In genomic region chr1:196317535-196318522, GRCh38 we compare ENCODE assay signal across 8 cellular contexts.
DNase-seq lines count a peak whose midpoint lies in the region; ATAC-seq, FAIRE-seq and TF ChIP-seq lines count a peak whose summit lies in the region.

No MANE protein-coding gene starts in this region.

- WGBS in SK-N-SH (ENCODE audit: low lambda C conversion rate), result 65% methylated on average over 8 of the region's 8 CpGs
- WGBS in psoas muscle, 3 donors, result 81 to 86% (median 83%) methylated on average over 8 of the region's 8 CpGs

- no peaks in the 10 kb centered on the region for H3K27me3 Mint-ChIP-seq in glutamatergic neuron (ENCODE audit: unreplicated experiment)
- H3K27me3 Mint-ChIP-seq in CD4-positive, alpha-beta memory T cell, result no peaks in the 10 kb centered on the region

- H3K4me1 Mint-ChIP-seq in glutamatergic neuron (ENCODE audit: low read depth, unreplicated experiment), result no peaks in the 10 kb centered on the region
- no peaks in the 10 kb centered on the region for H3K4me1 Mint-ChIP-seq in CD4-positive, alpha-beta memory T cell

- H2AFZ ChIP-seq in KMS-11 (ENCODE audit: low read depth), result no peak overlapping the region
- H2AFZ ChIP-seq in SK-N-SH (ENCODE audit: low read depth), result no peak overlapping the region

- no peaks in the 10 kb centered on the region for H3K9me2 ChIP-seq in SK-N-SH

- no peaks in the 10 kb centered on the region for H3K27me3 ChIP-seq in KMS-11 (ENCODE audit: insufficient read depth, low read depth)
- no peaks in the 10 kb centered on the region for H3K27me3 ChIP-seq in SK-N-SH (ENCODE audit: insufficient read depth)
- H3K27me3 ChIP-seq in psoas muscle (ENCODE audit: insufficient read depth in 3 of 3, low read length in 2 of 3), result no peaks in the 10 kb centered on the region
- no peaks in the 10 kb centered on the region for H3K27me3 ChIP-seq in CD4-positive, alpha-beta memory T cell (ENCODE audit: insufficient read depth, low read length)

- no peak for FAIRE-seq in urothelium cell line (lab: Jason Lieb, UNC)

- no peaks in the 10 kb centered on the region for H3K36me3 ChIP-seq in KMS-11 (ENCODE audit: insufficient read depth)
- peaks cover 0 to 2% of the 10 kb centered on the region in 2 experiments for H3K36me3 ChIP-seq in SK-N-SH (replicated peaks in 1 of 2; ENCODE audit: control insufficient read depth in 1 of 2, insufficient read depth in 2 of 2, low read length in 1 of 2)
- H3K36me3 ChIP-seq in psoas muscle (ENCODE audit: insufficient read depth in 1 of 2, low read depth in 1 of 2), result no peaks in the 10 kb centered on the region
- no peaks in the 10 kb centered on the region for H3K36me3 ChIP-seq in CD4-positive, alpha-beta memory T cell (ENCODE audit: insufficient read depth, low read length)

- no peaks in the 10 kb centered on the region for H3K9me3 Mint-ChIP-seq in glutamatergic neuron (ENCODE audit: unreplicated experiment)
- no peaks in the 10 kb centered on the region for H3K9me3 Mint-ChIP-seq in CD4-positive, alpha-beta memory T cell

- CTCF ChIA-PET in SK-N-SH (lab: Yijun Ruan, JAX), result interaction anchor here (0.6 to 4.9 kb wide), 14 partner anchors 9 to 420 kb away, joined by 3 to 35 read pairs (median 4); no protein-coding TSS in a partner anchor
- CTCF ChIA-PET in CD4-positive, alpha-beta memory T cell (lab: Charles Lee; ENCODE audit: partially characterized antibody), result no interaction called here

- no peak overlapping the region for H3K27ac Mint-ChIP-seq in glutamatergic neuron (ENCODE audit: unreplicated experiment)
- H3K27ac Mint-ChIP-seq in CD4-positive, alpha-beta memory T cell, result no peak overlapping the region

- H3K9ac ChIP-seq in KMS-11 (no peak overlapping the region), SK-N-SH (no peak overlapping the region)

- H3K79me2 ChIP-seq in KMS-11 (ENCODE audit: insufficient read depth, low read depth) (no peaks in the 10 kb centered on the region), SK-N-SH (ENCODE audit: insufficient read depth) (no peaks in the 10 kb centered on the region)

- TF ChIP-seq CTCF in KMS-11 (conservative IDR thresholded peaks at IDR 0.05; ENCODE audit: low read depth, low read length) (peak; percentile 67), SK-N-SH (IDR thresholded peaks at IDR 0.05) (peak; percentile 81), glutamatergic neuron (IDR thresholded peaks at IDR 0.05; ENCODE audit: partially characterized antibody, unreplicated experiment) (peak; percentile 62), psoas muscle (IDR thresholded peaks at IDR 0.05) (no peak)

- H3K36me3 Mint-ChIP-seq in glutamatergic neuron (ENCODE audit: unreplicated experiment), result no peaks in the 10 kb centered on the region
- H3K36me3 Mint-ChIP-seq in CD4-positive, alpha-beta memory T cell, result no peaks in the 10 kb centered on the region

- H4K20me1 ChIP-seq in KMS-11 (ENCODE audit: insufficient read depth) (no peaks in the 10 kb centered on the region), SK-N-SH (ENCODE audit: insufficient read depth) (no peaks in the 10 kb centered on the region)

- H3K27ac ChIP-seq in KMS-11 (no peak overlapping the region), SK-N-SH (ENCODE audit: low read depth in 2 of 2, low read length in 1 of 2) (no peak overlapping the region), psoas muscle (no peak overlapping the region)
- no peak overlapping the region for H3K27ac ChIP-seq in CD4-positive, alpha-beta memory T cell (ENCODE audit: low read depth, low read length)

- no peaks in the 10 kb centered on the region for H3F3A ChIP-seq in SK-N-SH (replicated peaks; ENCODE audit: insufficient read depth)

- no peak for TF ChIP-seq EP300 in SK-N-SH (IDR thresholded peaks at IDR 0.05; ENCODE audit: borderline replicate concordance in 1 of 2, low read depth in 1 of 2, low read length in 1 of 2)

- DNase-seq in DMS53 (lab: John Stamatoyannopoulos, UW) (peak; percentile 69), SK-N-SH (no peak), glutamatergic neuron (peak; percentile 44), urothelium cell line (ENCODE audit: low spot score) (peak; percentile 9), psoas muscle (no peak), KG1 (lab: John Stamatoyannopoulos, UW) (no peak)
- no peak for DNase-seq in CD4-positive, alpha-beta memory T cell

- H3K9me3 ChIP-seq in SK-N-SH (no peaks in the 10 kb centered on the region), psoas muscle (no peaks in the 10 kb centered on the region)
- H3K9me3 ChIP-seq in CD4-positive, alpha-beta memory T cell (ENCODE audit: control insufficient read depth in 1 of 2, low read length in 2 of 2), result no peaks in the 10 kb centered on the region

- H3K4me1 ChIP-seq in KMS-11 (ENCODE audit: low read depth, poor library complexity, severe bottlenecking), result no peaks in the 10 kb centered on the region
- H3K4me1 ChIP-seq in SK-N-SH (ENCODE audit: control insufficient read depth in 1 of 2, insufficient read depth in 2 of 2, low read depth in 1 of 2, low read length in 1 of 2), result no peaks in the 10 kb centered on the region; a peak in 1 of 4 replicates
- H3K4me1 ChIP-seq in psoas muscle, result no peaks in the 10 kb centered on the region
- H3K4me1 ChIP-seq in CD4-positive, alpha-beta memory T cell (ENCODE audit: insufficient read depth, low read length), result no peaks in the 10 kb centered on the region

- TF ChIP-seq RAD21 in SK-N-SH (IDR thresholded peaks at IDR 0.05; ENCODE audit: low read length), result peak; percentile 75

- ATAC-seq in psoas muscle, result no peak

- POLR2A ChIA-PET in SK-N-SH (lab: Yijun Ruan, JAX), result no interaction called here
- POLR2A ChIA-PET in CD4-positive, alpha-beta memory T cell (lab: Charles Lee; ENCODE audit: partially characterized antibody), result no interaction called here

- H3K4me3 ChIP-seq in KMS-11 (IDR thresholded peaks at IDR 0.05; ENCODE audit: insufficient read depth, low read depth, low read length), result no peak overlapping the region
- H3K4me3 ChIP-seq in SK-N-SH (ENCODE audit: low read depth in 2 of 2, low read length in 1 of 2), result no peak overlapping the region
- H3K4me3 ChIP-seq in psoas muscle, result no peak overlapping the region
- H3K4me3 ChIP-seq in CD4-positive, alpha-beta memory T cell (ENCODE audit: low read length in 2 of 2), result no peak overlapping the region

- no peak overlapping the region for H3K4me3 Mint-ChIP-seq in glutamatergic neuron (ENCODE audit: unreplicated experiment)
- no peak overlapping the region for H3K4me3 Mint-ChIP-seq in CD4-positive, alpha-beta memory T cell

- intact Hi-C loops in psoas muscle (cut with DNase I), result loop anchor here in 1 of 2 donors (10.0 kb wide), 1 partner anchor 347 kb away; no protein-coding TSS in a partner anchor
- intact Hi-C loops in CD4-positive, alpha-beta memory T cell (cut with micrococcal nuclease), result loop anchor here (2.0 kb wide), 1 partner anchor 343 kb away; no protein-coding TSS in a partner anchor

- no peak overlapping the region for H3K4me2 ChIP-seq in KMS-11
- H3K4me2 ChIP-seq in SK-N-SH, result no peak overlapping the region

TF ChIP-seq in SK-N-SH, 30 proteins besides CTCF, POLR2A, EP300 and RAD21:
- TF ChIP-seq TEAD4 (IDR thresholded peaks at IDR 0.05; ENCODE audit: borderline replicate concordance, insufficient read depth) (no peak), NFIC (IDR thresholded peaks at IDR 0.05; ENCODE audit: borderline replicate concordance) (no peak), FOSL2 (IDR thresholded peaks at IDR 0.05; ENCODE audit: borderline replicate concordance, low read depth) (no peak), USF1 (IDR thresholded peaks at IDR 0.05; ENCODE audit: borderline replicate concordance, low read depth) (no peak), SMC3 (IDR thresholded peaks at IDR 0.05; ENCODE audit: low read depth, low read length) (peak; percentile 80), FOXJ3 (CRISPR knock-in tag; IDR thresholded peaks at IDR 0.05) (no peak), EZH2phosphoT487 (IDR thresholded peaks at IDR 0.05; ENCODE audit: borderline replicate concordance, low read depth) (no peak)

Comparison
In these comparisons a context has a peak if more than half of its experiments do, and no peak if none do; other contexts are left out.
1. DNase-seq: peak in DMS53 (single experiment), glutamatergic neuron (single experiment) and urothelium cell line (single experiment); none in SK-N-SH (single experiment), psoas muscle (0 of 2), KG1 (single experiment) and CD4-positive, alpha-beta memory T cell (0 of 5).